ENCODE assay signal across 8 cellular contexts in genomic region chr14:64971890-64972785, GRCh38. TPM values are rescaled to one million over a fixed set of nuclear protein-coding genes. Genes with fewer than 3 reads are reported as not detected.
DNase-seq lines count a peak whose midpoint lies in the region; ATAC-seq and TF ChIP-seq lines count a peak whose summit lies in the region.

Gene RAB15, minus strand, starts transcription at chr14:64972336. Its CDS starts 260 bp downstream, at chr14:64972076.

- peaks cover 0 to 7% (median 7%) of the 10 kb centered on the region in 7 donors for H3K9me3 Mint-ChIP-seq in CD14-positive monocyte
- no peaks in the 10 kb centered on the region for H3K9me3 Mint-ChIP-seq in activated naive CD8-positive, alpha-beta T cell treated with anti-CD3 and anti-CD28 coated beads, Interleukin-2, amount 10 ng/mL, durations not matched to agents 7 days and 5 days

- intact Hi-C loops in CD14-positive monocyte (cut with micrococcal nuclease) (no loop called here), heart right ventricle (cut with DNase I) (loop anchor here in 2 of 10 donors (5.0 to 10.0 kb wide), 4 partner anchors 55 to 373 kb away; partner anchors contain the start of gene CHURC1 (in 1 of the 2)), prostate gland (cut with DNase I) (no loop called here)

- no peaks in the 10 kb centered on the region for H3K9me3 ChIP-seq in Peyer's patch
- no peaks in the 10 kb centered on the region for H3K9me3 ChIP-seq in heart right ventricle
- no peaks in the 10 kb centered on the region for H3K9me3 ChIP-seq in prostate gland

- H3K4me1 Mint-ChIP-seq in CD14-positive monocyte = peaks cover 12% of the 10 kb centered on the region
- H3K4me1 Mint-ChIP-seq in activated naive CD8-positive, alpha-beta T cell treated with anti-CD3 and anti-CD28 coated beads, Interleukin-2, amount 10 ng/mL, durations not matched to agents 7 days and 5 days = peaks cover 10% of the 10 kb centered on the region

- H3K4me3 Mint-ChIP-seq in CD14-positive monocyte = peak within 1 kb of the TSS; percentile 85
- H3K4me3 Mint-ChIP-seq in activated naive CD8-positive, alpha-beta T cell treated with anti-CD3 and anti-CD28 coated beads, Interleukin-2, amount 10 ng/mL, durations not matched to agents 7 days and 5 days = peak within 1 kb of the TSS; percentile 82

- ATAC-seq in activated naive CD8-positive, alpha-beta T cell treated with anti-CD3 and anti-CD28 coated beads, Interleukin-2, amount 10 ng/mL, durations not matched to agents 7 days and 5 days (ENCODE audit: low read depth) = peak; percentile 75
- ATAC-seq in heart right ventricle (peak; percentile 55 to 87 (median 70)), GM21447 (IDR thresholded peaks at IDR 0.05; ENCODE audit: unreplicated experiment) (no peak)

- H3K27ac ChIP-seq in Peyer's patch (peak within 1 kb of the TSS; percentile 49 to 72 (median 60)), heart right ventricle (peak within 1 kb of the TSS in 3 of 10 donors; percentile 53 to 54 (median 53)), prostate gland (peak within 1 kb of the TSS; percentile 23 to 56)

- no peak within 1 kb of the TSS for H3K27ac Mint-ChIP-seq in CD14-positive monocyte
- H3K27ac Mint-ChIP-seq in activated naive CD8-positive, alpha-beta T cell treated with anti-CD3 and anti-CD28 coated beads, Interleukin-2, amount 10 ng/mL, durations not matched to agents 7 days and 5 days = peak within 1 kb of the TSS; percentile 61

- TF ChIP-seq POLR2A in Peyer's patch (IDR thresholded peaks at IDR 0.05) (no peak), prostate gland (IDR thresholded peaks at IDR 0.05) (no peak)

- H3K36me3 ChIP-seq in H7 (replicated peaks; ENCODE audit: control insufficient read depth, insufficient read depth, low read length) = no peaks in the 10 kb centered on the region
- H3K36me3 ChIP-seq in Peyer's patch = no peaks in the 10 kb centered on the region
- H3K36me3 ChIP-seq in heart right ventricle = no peaks in the 10 kb centered on the region
- H3K36me3 ChIP-seq in prostate gland = no peaks in the 10 kb centered on the region

- POLR2A ChIA-PET in activated naive CD8-positive, alpha-beta T cell treated with anti-CD3 and anti-CD28 coated beads, Interleukin-2, amount 10 ng/mL, durations not matched to agents 7 days and 5 days (lab: Charles Lee) = no interaction called here

- TF ChIP-seq CTCF in CD14-positive monocyte (IDR thresholded peaks at IDR 0.05) = no peak
- no peak for TF ChIP-seq CTCF in Peyer's patch (IDR thresholded peaks at IDR 0.05)
- TF ChIP-seq CTCF in heart right ventricle (IDR thresholded peaks at IDR 0.05) = no peak
- TF ChIP-seq CTCF in prostate gland (IDR thresholded peaks at IDR 0.05) = no peak

- H3K4me3 ChIP-seq in H7 (ENCODE audit: insufficient read depth, low read depth, low read length) = peak within 1 kb of the TSS; percentile 74
- H3K4me3 ChIP-seq in Peyer's patch = peak within 1 kb of the TSS; percentile 61 to 91 (median 74)
- peak within 1 kb of the TSS; percentile 50 to 90 (median 75) for H3K4me3 ChIP-seq in heart right ventricle
- H3K4me3 ChIP-seq in prostate gland = peak within 1 kb of the TSS; percentile 64 to 70

- H3K36me3 Mint-ChIP-seq in CD14-positive monocyte = peaks cover 0 to 2% of the 10 kb centered on the region in 2 donors
- H3K36me3 Mint-ChIP-seq in activated naive CD8-positive, alpha-beta T cell treated with anti-CD3 and anti-CD28 coated beads, Interleukin-2, amount 10 ng/mL, durations not matched to agents 7 days and 5 days = no peaks in the 10 kb centered on the region

- WGBS in heart right ventricle, 2 donors = 1% methylated on average over 83 to 103 of the region's 103 CpGs
- WGBS in prostate gland = 2% methylated on average over 45 of the region's 103 CpGs

- H3K27me3 ChIP-seq in H7 (ENCODE audit: control insufficient read depth, insufficient read depth, low read length) (peaks cover 8% of the 10 kb centered on the region; the same call in 1 of the 2 replicates), Peyer's patch (no peaks in the 10 kb centered on the region), heart right ventricle (peaks cover 0 to 22% (median 0%) of the 10 kb centered on the region in 7 donors), prostate gland (replicated peaks; ENCODE audit: insufficient read depth) (no peaks in the 10 kb centered on the region)

- DNase-seq in CD14-positive monocyte (ENCODE audit: low spot score) = peak; percentile 45
- peak; percentile 91 for DNase-seq in H7
- DNase-seq in Peyer's patch = peak in 2 of 3 donors; percentile 51 to 62
- peak; percentile 69 for DNase-seq in activated naive CD8-positive, alpha-beta T cell treated with anti-CD3 and anti-CD28 coated beads, Interleukin-2, amount 10 ng/mL, durations not matched to agents 7 days and 5 days
- DNase-seq in heart right ventricle = peak; percentile 32 to 63
- DNase-seq in prostate gland (ENCODE audit: low spot score) = no peak
- DNase-seq in cerebellar nuclear complex (lab: John Stamatoyannopoulos, UW) = no peak

- H3K27me3 Mint-ChIP-seq in CD14-positive monocyte (ENCODE audit: low read depth in 3 of 3) = peaks cover 35 to 63% (median 51%) of the 10 kb centered on the region in 3 donors
- peaks cover 16% of the 10 kb centered on the region for H3K27me3 Mint-ChIP-seq in activated naive CD8-positive, alpha-beta T cell treated with anti-CD3 and anti-CD28 coated beads, Interleukin-2, amount 10 ng/mL, durations not matched to agents 7 days and 5 days

- H3K4me1 ChIP-seq in Peyer's patch (peaks cover 0 to 11% (median 4%) of the 10 kb centered on the region in 4 donors), heart right ventricle (peaks cover 3 to 20% (median 11%) of the 10 kb centered on the region in 9 donors), prostate gland (replicated peaks) (peaks cover under 1% of the 10 kb centered on the region)

RNA-seq across cellular contexts. Expression of gene RAB15, which starts in this region (rescaled TPM):
- polyA plus RNA-seq in CD14-positive monocyte (under 1 TPM; 0.09 to 0.14 TPM), heart right ventricle (10 to 100 TPM in 1 of 2 donors, 1 to 10 TPM in 1; 8.2 to 35.7 TPM)
- total RNA-seq in H7 (2014; rRNA removed; shearing (Covaris generic)) = 43.9 and 48.3 TPM in 2 replicates
- total RNA-seq in Peyer's patch (10 to 100 TPM; 17.4 to 29.8 (median 22.4) TPM), heart right ventricle (10 to 100 TPM; 11.2 to 94.3 (median 31.6) TPM), prostate gland (10 to 100 TPM; 10.1 to 17.5 TPM)
- total RNA-seq in activated naive CD8-positive, alpha-beta T cell treated with anti-CD3 and anti-CD28 coated beads, Interleukin-2, amount 10 ng/mL, durations not matched to agents 7 days and 5 days = 1 to 10 TPM; 2.7 to 3.5 TPM

Comparison
In these comparisons a context has a peak if more than half of its experiments do, and no peak if none do; other contexts are left out.
1. RNA of gene RAB15 (polyA plus RNA-seq): 8.2 to 35.7 TPM in heart right ventricle; 0.09 to 0.14 TPM in CD14-positive monocyte; every median in the first group is over 4 times any median in the second.
2. Peak in DNase-seq in CD14-positive monocyte; RNA of the gene not detected or under 1 TPM.
3. DNase-seq: peak in H7 (single experiment), Peyer's patch (2 of 3), activated naive CD8-positive, alpha-beta T cell treated with anti-CD3 and anti-CD28 coated beads, Interleukin-2, amount 10 ng/mL, durations not matched to agents 7 days and 5 days (single experiment) and heart right ventricle (2 of 2); none in prostate gland (single experiment) and cerebellar nuclear complex (0 of 2).
4. Peak in every context shown above with its lines, with median percentiles within 50 percentile points of each other: H3K4me3 ChIP-seq.